1 cellular context compared by ENCODE assay signal in genomic region chr14:31261523-31261858, GRCh38.
TF ChIP-seq lines count a peak whose summit lies in the region.

No MANE protein-coding gene starts in this region.

TF ChIP-seq in H1, 55 proteins besides CTCF, POLR2A, EP300 and RAD21:
- TF ChIP-seq CHD2 (IDR thresholded peaks at IDR 0.05; ENCODE audit: low read length), result no peak
- no peak for TF ChIP-seq SUZ12 (IDR thresholded peaks at IDR 0.05; ENCODE audit: low read length)
- no peak for TF ChIP-seq RXRA (IDR thresholded peaks at IDR 0.05; ENCODE audit: insufficient read depth, low read depth, low read length)
- TF ChIP-seq SIRT6 (IDR thresholded peaks at IDR 0.05; ENCODE audit: low read length), result no peak
